Comparison of ENCODE assay signal across 13 cellular contexts in genomic region chr17:1003972-1004768, GRCh38. TPM values are rescaled to one million over a fixed set of nuclear protein-coding genes. Genes with fewer than 3 reads are reported as not detected.
DNase-seq lines count a peak whose midpoint lies in the region; ATAC-seq, FAIRE-seq and TF ChIP-seq lines count a peak whose summit lies in the region.
"Had no signal": no experiment of that assay in that cellular context is flagged by ENCODE, and none has a peak within 500 bp of the region (broad histone marks: within the 10 kb centered on the region; RNA-seq: fewer than 3 reads in every experiment).

No MANE protein-coding gene starts in this region.

- H3K9me3 ChIP-seq in body of pancreas (no peaks in the 10 kb centered on the region), HepG2 (ENCODE audit: low read length) (no peaks in the 10 kb centered on the region), tibial artery (no peaks in the 10 kb centered on the region)

- CTCF ChIA-PET in HepG2 (lab: Yijun Ruan, JAX; ENCODE audit: low intra/inter-chr PET ratio, low total read pairs) = no interaction called here

- peaks cover 4% of the 10 kb centered on the region; the same call in 1 of the 2 replicates for H4K20me1 ChIP-seq in HepG2 (ENCODE audit: insufficient read depth, low read length)

- H3K36me3 ChIP-seq in body of pancreas (replicated peaks in 1 of 2; ENCODE audit: insufficient read depth in 1 of 2, low read depth in 2 of 2) (no peaks in the 10 kb centered on the region), HepG2 (replicated peaks in 1 of 2; ENCODE audit: control insufficient read depth in 1 of 2, insufficient read depth in 2 of 2, low read length in 2 of 2) (peaks cover 7 to 26% of the 10 kb centered on the region in 2 experiments), tibial artery (peaks cover 23 to 50% (median 39%) of the 10 kb centered on the region in 3 donors)

- no peak for ATAC-seq in body of pancreas
- ATAC-seq in HepG2 = no peak; the same call in 2 of the 3 replicates
- no peak for ATAC-seq in GM18873 (IDR thresholded peaks at IDR 0.05; ENCODE audit: low FRiP score, unreplicated experiment)
- ATAC-seq in GM18867 (IDR thresholded peaks at IDR 0.05; ENCODE audit: unreplicated experiment) = no peak
- ATAC-seq: esophagus mucosa, T-helper 17 cell had no signal

- no TSS peak for BruUV-seq in HepG2 (replicated peaks; lab: Mats Ljungman, UMichigan)

- H3K27me3 ChIP-seq in body of pancreas = no peaks in the 10 kb centered on the region
- no peaks in the 10 kb centered on the region for H3K27me3 ChIP-seq in HepG2 (ENCODE audit: control insufficient read depth in 1 of 2, insufficient read depth in 2 of 2, low read length in 2 of 2)
- H3K27me3 ChIP-seq in tibial artery = no peaks in the 10 kb centered on the region

- H3K79me2 ChIP-seq in HepG2 (ENCODE audit: insufficient read depth, low read length) = peaks cover 4% of the 10 kb centered on the region

- H3K4me3 ChIP-seq in body of pancreas (no peak overlapping the region), HepG2 (replicated peaks in 1 of 3; ENCODE audit: insufficient read depth in 1 of 3, low read depth in 2 of 3, low read length in 3 of 3) (no peak overlapping the region), tibial artery (no peak overlapping the region)

- no peak for TF ChIP-seq RAD21 in HepG2 (CRISPR knock-in tag; IDR thresholded peaks at IDR 0.05)

- in situ Hi-C loops in HepG2 (cut with HindIII; ENCODE audit: extremely low pct_ligation_motif_present, low pct_unique_long_range_greater_than_20kb) = no loop called here

- H3K27ac ChIP-seq in body of pancreas = peak overlapping the region; percentile 62 to 86 (median 78)
- no peak overlapping the region for H3K27ac ChIP-seq in HepG2 (ENCODE audit: extremely low read length, insufficient read depth, low read length)
- H3K27ac ChIP-seq in tibial artery = peak overlapping the region; percentile 79 to 83

- TF ChIP-seq EP300 in HepG2 (IDR thresholded peaks at IDR 0.05; ENCODE audit: low read depth in 2 of 2, low read length in 2 of 2) (no peak), HepG2 (CRISPR knock-in tag; IDR thresholded peaks at IDR 0.05; ENCODE audit: borderline replicate concordance) (no peak)

- no peak overlapping the region for H2AFZ ChIP-seq in HepG2 (ENCODE audit: low read length)

- TF ChIP-seq CTCF in body of pancreas (IDR thresholded peaks at IDR 0.05) (no peak), HepG2 (CRISPR knock-in tag; IDR thresholded peaks at IDR 0.05) (no peak), tibial artery (IDR thresholded peaks at IDR 0.05) (no peak)

- POLR2A ChIA-PET in HepG2 (lab: Yijun Ruan, JAX) = no interaction called here

- H3K4me1 ChIP-seq in body of pancreas (peaks cover 30% of the 10 kb centered on the region), HepG2 (ENCODE audit: insufficient read depth, low read length) (peaks cover 31% of the 10 kb centered on the region), tibial artery (peaks cover 15 to 89% (median 85%) of the 10 kb centered on the region in 4 donors)

- no peak overlapping the region for H3K9ac ChIP-seq in HepG2 (ENCODE audit: insufficient read depth, low read depth, low read length)

- FAIRE-seq in HepG2 (lab: Jason Lieb, UNC) = no peak

- peak; percentile 11 to 20 for DNase-seq in Kasumi-1 (lab: John Stamatoyannopoulos, UW)
- DNase-seq in body of pancreas = peak in 2 of 4 donors; percentile 46 to 50
- no peak for DNase-seq in HepG2 (ENCODE audit: low spot score)
- no peak for DNase-seq in tibial artery
- no peak for DNase-seq in SK-N-DZ (ENCODE audit: low spot score)
- no peak for DNase-seq in NCI-H1105 treated with DMSO at 0.1 percent for 48 hours (lab: John Stamatoyannopoulos, UW)
- DNase-seq: activated CD4-positive, alpha-beta T cell treated with anti-CD3 and anti-CD28 coated beads, Interleukin-2, amount 50 U/mL, for 4 hours; activated gamma-delta T cell; CD8-positive, alpha-beta memory T cell; T-helper 17 cell had no signal

- 67 to 70% methylated on average over 15 to 30 of the region's 30 CpGs for WGBS in body of pancreas, 2 donors
- 96% methylated on average over 17 of the region's 30 CpGs for WGBS in HepG2 (ENCODE audit: low lambda C conversion rate)

- intact Hi-C loops in body of pancreas (cut with DNase I) = no loop called here
- intact Hi-C loops in HepG2 (cut with micrococcal nuclease; ENCODE audit: unreplicated experiment) = no loop called here
- intact Hi-C loops in tibial artery (cut with DNase I; ENCODE audit: low total_unique reads) = no loop called here

- TF ChIP-seq POLR2A in body of pancreas (IDR thresholded peaks at IDR 0.05) = no peak
- no peak for TF ChIP-seq POLR2A in HepG2 (IDR thresholded peaks at IDR 0.05; ENCODE audit: insufficient read depth in 1 of 2, low read depth in 2 of 2, low read length in 2 of 2)

- no peak overlapping the region for H3K4me2 ChIP-seq in HepG2 (ENCODE audit: low read depth, low read length)

TF ChIP-seq in HepG2, 621 proteins besides CTCF, POLR2A, EP300 and RAD21:
- no peak for TF ChIP-seq MEF2D (CRISPR knock-in tag; IDR thresholded peaks at IDR 0.05)
- TF ChIP-seq AGO2 (optimal IDR thresholded peaks at IDR 0.05; ENCODE audit: low read depth, low read length) = peak; percentile 72
- no peak for TF ChIP-seq HNRNPH1 (optimal IDR thresholded peaks at IDR 0.05; ENCODE audit: low read depth, low read length)
- TF ChIP-seq ZNF713 (CRISPR knock-in tag; IDR thresholded peaks at IDR 0.05) = no peak
- TF ChIP-seq NRL (CRISPR knock-in tag; IDR thresholded peaks at IDR 0.05; ENCODE audit: borderline replicate concordance) = no peak
TF ChIP-seq in HepG2: peak in this region for 1.

RNA-seq across cellular contexts. Expression of gene TIMM22, which starts 7.2 kb away (rescaled TPM):
- total RNA-seq in body of pancreas (1 to 10 TPM; 4.3 to 9.3 TPM), HepG2 (2016; rRNA removed; fragmentation: Illumina TruSeq; extraction: Trizol) (15.5 and 16.3 TPM in 2 replicates)
- total RNA-seq in HepG2 (2016; cell fraction: cytosol; rRNA removed; fragmentation: Illumina TruSeq; extraction: Trizol; ENCODE audit: low read depth) = 4.9 and 5.4 TPM in 2 replicates
- 15.6 and 15.9 TPM in 2 replicates for total RNA-seq in HepG2 (2016; cell fraction: insoluble cytoplasmic fraction; rRNA removed; fragmentation: Illumina TruSeq; extraction: Trizol)
- 11.2 and 11.4 TPM in 2 replicates for total RNA-seq in HepG2 (2016; cell fraction: membrane; rRNA removed; fragmentation: Illumina TruSeq; extraction: Trizol)
- 10.4 and 11.1 TPM in 2 replicates for total RNA-seq in HepG2 (2016; cell fraction: nucleus; rRNA removed; fragmentation: Illumina TruSeq; extraction: Trizol)
- polyA plus RNA-seq in HepG2 (2011; rRNA removed) = 5.9 and 6.2 TPM in 2 replicates
- polyA plus RNA-seq in HepG2 (2011; cell fraction: cytosol; rRNA removed) = 7.1 and 7.6 TPM in 2 replicates
- polyA plus RNA-seq in HepG2 (2011; cell fraction: nucleus; rRNA removed) = 6.4 and 7.1 TPM in 2 replicates
- 6.3 and 7.0 TPM in 2 replicates for polyA plus RNA-seq in HepG2 (2012)
- polyA plus RNA-seq in HepG2 (2016; cell fraction: cytosol; fragmentation: Illumina TruSeq; extraction: Trizol; ENCODE audit: low read depth) = 4.7 and 4.8 TPM in 2 replicates
- 15.5 and 17.0 TPM in 2 replicates for polyA plus RNA-seq in HepG2 (2016; cell fraction: insoluble cytoplasmic fraction; fragmentation: Illumina TruSeq; extraction: Trizol; ENCODE audit: low read depth)
- polyA plus RNA-seq in HepG2 (2016; cell fraction: membrane; fragmentation: Illumina TruSeq; extraction: Trizol; ENCODE audit: low read depth) = 8.7 and 9.5 TPM in 2 replicates
- 13.9 and 14.1 TPM in 2 replicates for polyA plus RNA-seq in HepG2 (2016; cell fraction: nucleus; fragmentation: Illumina TruSeq; extraction: Trizol; ENCODE audit: insufficient read depth, low read depth)
- 13.7 and 22.2 TPM in 2 replicates for polyA minus RNA-seq in HepG2 (2011; rRNA and poly(A)+ RNA removed; ENCODE audit: low replicate concordance)
- 4.3 and 4.9 TPM in 2 replicates for polyA minus RNA-seq in HepG2 (2011; cell fraction: cytosol; rRNA and poly(A)+ RNA removed)
- 19.9 and 20.0 TPM in 2 replicates for polyA minus RNA-seq in HepG2 (2011; cell fraction: nucleus; rRNA and poly(A)+ RNA removed)
- 22.8 and 23.7 TPM in 2 replicates for polyA plus RNA-seq in SK-N-DZ (2014; cell fraction: cytosol; rRNA removed)
- 11.7 and 12.1 TPM in 2 replicates for polyA plus RNA-seq in SK-N-DZ (2014; cell fraction: nucleus; rRNA removed)

RNA-seq across cellular contexts. Expression of gene NXN, which starts 24.6 kb away (rescaled TPM):
- total RNA-seq in body of pancreas (10 to 100 TPM; 24.4 TPM), HepG2 (2016; rRNA removed; fragmentation: Illumina TruSeq; extraction: Trizol) (21.3 and 22.2 TPM in 2 replicates)
- total RNA-seq in HepG2 (2016; cell fraction: cytosol; rRNA removed; fragmentation: Illumina TruSeq; extraction: Trizol; ENCODE audit: low read depth) = 13.3 and 13.9 TPM in 2 replicates
- 16.8 and 27.5 TPM in 2 replicates for total RNA-seq in HepG2 (2016; cell fraction: insoluble cytoplasmic fraction; rRNA removed; fragmentation: Illumina TruSeq; extraction: Trizol)
- 21.1 and 21.3 TPM in 2 replicates for total RNA-seq in HepG2 (2016; cell fraction: membrane; rRNA removed; fragmentation: Illumina TruSeq; extraction: Trizol)
- 15.4 and 15.6 TPM in 2 replicates for total RNA-seq in HepG2 (2016; cell fraction: nucleus; rRNA removed; fragmentation: Illumina TruSeq; extraction: Trizol)
- polyA plus RNA-seq in HepG2 (2011; rRNA removed) = 22.3 and 24.3 TPM in 2 replicates
- 21.0 and 28.9 TPM in 2 replicates for polyA plus RNA-seq in HepG2 (2011; cell fraction: cytosol; rRNA removed)
- 17.8 and 20.8 TPM in 2 replicates for polyA plus RNA-seq in HepG2 (2011; cell fraction: nucleus; rRNA removed)
- polyA plus RNA-seq in HepG2 (2012) = 14.8 and 16.8 TPM in 2 replicates
- polyA plus RNA-seq in HepG2 (2016; cell fraction: cytosol; fragmentation: Illumina TruSeq; extraction: Trizol; ENCODE audit: low read depth) = 11.0 and 11.8 TPM in 2 replicates
- polyA plus RNA-seq in HepG2 (2016; cell fraction: insoluble cytoplasmic fraction; fragmentation: Illumina TruSeq; extraction: Trizol; ENCODE audit: low read depth) = 23.0 and 33.6 TPM in 2 replicates
- polyA plus RNA-seq in HepG2 (2016; cell fraction: membrane; fragmentation: Illumina TruSeq; extraction: Trizol; ENCODE audit: low read depth) = 21.3 and 21.9 TPM in 2 replicates
- polyA plus RNA-seq in HepG2 (2016; cell fraction: nucleus; fragmentation: Illumina TruSeq; extraction: Trizol; ENCODE audit: insufficient read depth, low read depth) = 24.4 and 29.9 TPM in 2 replicates
- 9.8 and 67.1 TPM in 2 replicates for polyA minus RNA-seq in HepG2 (2011; rRNA and poly(A)+ RNA removed; ENCODE audit: low replicate concordance)
- polyA minus RNA-seq in HepG2 (2011; cell fraction: cytosol; rRNA and poly(A)+ RNA removed) = 23.8 and 25.1 TPM in 2 replicates
- polyA minus RNA-seq in HepG2 (2011; cell fraction: nucleus; rRNA and poly(A)+ RNA removed) = 16.8 and 18.4 TPM in 2 replicates
- 28.3 and 36.7 TPM in 2 replicates for polyA plus RNA-seq in SK-N-DZ (2014; cell fraction: cytosol; rRNA removed)
- polyA plus RNA-seq in SK-N-DZ (2014; cell fraction: nucleus; rRNA removed) = 7.0 and 11.4 TPM in 2 replicates

Comparison
In these comparisons a context has a peak if more than half of its experiments do, and no peak if none do; other contexts are left out.
1. DNase-seq: peak in Kasumi-1 (2 of 2); none in HepG2 (single experiment), tibial artery (0 of 2), SK-N-DZ (single experiment) and NCI-H1105 treated with DMSO at 0.1 percent for 48 hours (single experiment).